Comparison of ENCODE assay signal across 1 cellular context in genomic region chr1:185312361-185312760, GRCh38.
TF ChIP-seq lines count a peak whose summit lies in the region.

No MANE protein-coding gene starts in this region.

TF ChIP-seq in GM12878, 131 proteins besides CTCF, POLR2A, EP300 and RAD21:
- TF ChIP-seq BCLAF1 (IDR thresholded peaks at IDR 0.05) (no peak), SREBF1 (IDR thresholded peaks at IDR 0.05; ENCODE audit: low read length) (no peak), ETV6 (conservative IDR thresholded peaks at IDR 0.05 in 1 of 2, IDR thresholded peaks at IDR 0.05 in 1 of 2; ENCODE audit: borderline replicate concordance in 1 of 2, low read depth in 1 of 2) (no peak), MEF2A (IDR thresholded peaks at IDR 0.05; ENCODE audit: insufficient read depth, low read depth, low read length) (no peak), BACH1 (IDR thresholded peaks at IDR 0.05; ENCODE audit: borderline replicate concordance) (no peak), ATF2 (IDR thresholded peaks at IDR 0.05; ENCODE audit: low read length) (no peak), MYC (IDR thresholded peaks at IDR 0.05; ENCODE audit: insufficient read depth, insufficient read length, insufficient replicate concordance, low read length, severe bottlenecking) (no peak), MLLT1 (IDR thresholded peaks at IDR 0.05) (no peak), ELK1 (IDR thresholded peaks at IDR 0.05; ENCODE audit: low read depth, low read length) (no peak), ZNF622 (IDR thresholded peaks at IDR 0.05) (no peak), KLF5 (IDR thresholded peaks at IDR 0.05; ENCODE audit: partially characterized antibody) (no peak), ZBTB33 (IDR thresholded peaks at IDR 0.05) (no peak), NFXL1 (IDR thresholded peaks at IDR 0.05; ENCODE audit: borderline replicate concordance) (no peak), MTA3 (IDR thresholded peaks at IDR 0.05; ENCODE audit: borderline replicate concordance, low read length) (no peak), SMARCA5 (IDR thresholded peaks at IDR 0.05) (no peak), KDM1A (IDR thresholded peaks at IDR 0.05; ENCODE audit: borderline replicate concordance) (no peak)
